In genomic region chr11:134730596-134731538, GRCh38 we compare ENCODE assay signal across 18 cellular contexts.
DNase-seq lines count a peak whose midpoint lies in the region; ATAC-seq, FAIRE-seq and TF ChIP-seq lines count a peak whose summit lies in the region.
"Had no signal": no experiment of that assay in that cellular context is flagged by ENCODE, and none has a peak within 500 bp of the region (broad histone marks: within the 10 kb centered on the region; RNA-seq: fewer than 3 reads in every experiment).

No MANE protein-coding gene starts in this region.

- 63 to 65% methylated on average over 7 of the region's 7 CpGs for WGBS in endodermal cell (ENCODE audit: insufficient coverage in 1 of 2, insufficient read length in 1 of 2), 2 experiments

- DNase-seq in DND-41 (no peak), endodermal cell (peak; percentile 64), type B pancreatic cell (ENCODE audit: extremely low spot score, unreplicated experiment) (no peak), WERI-Rb-1 (no peak), HTR-8/SVneo (ENCODE audit: insufficient read length, low spot score) (no peak)
- DNase-seq in activated CD8-positive, alpha-beta memory T cell treated with anti-CD3 and anti-CD28 coated beads, Interleukin-2, amount 10 ng/mL, durations not matched to agents 7 days and 5 days, result no peak
- DNase-seq: Caco-2, NCI-H1048, NCI-H2107, NCI-H446 had no signal

- H3K4me3 ChIP-seq in DND-41 (ENCODE audit: low read depth in 1 of 2, low read length in 2 of 2) (no peak overlapping the region), endodermal cell (ENCODE audit: low read length) (no peak overlapping the region), neural cell (ENCODE audit: low read length) (no peak overlapping the region), WERI-Rb-1 (ENCODE audit: low read depth, low read length) (no peak overlapping the region)
- H3K4me3 ChIP-seq: K562, PC-9 had no signal

- H3K79me2 ChIP-seq in DND-41 (ENCODE audit: insufficient read depth, low read length) (no peaks in the 10 kb centered on the region), neural cell (replicated peaks; ENCODE audit: insufficient read depth, low read length) (no peaks in the 10 kb centered on the region)

- H3K9me3 ChIP-seq in DND-41 (ENCODE audit: insufficient read depth, low read length, severe bottlenecking) (no peaks in the 10 kb centered on the region), KOPT-K1 (ENCODE audit: insufficient read depth, low read length, poor library complexity, severe bottlenecking) (no peaks in the 10 kb centered on the region), endodermal cell (ENCODE audit: control insufficient read depth, low read length) (no peaks in the 10 kb centered on the region), neural cell (ENCODE audit: low read length) (no peaks in the 10 kb centered on the region), WERI-Rb-1 (ENCODE audit: severe bottlenecking) (no peaks in the 10 kb centered on the region)
- H3K9me3 ChIP-seq: Caco-2 had no signal

- H3K4me1 ChIP-seq in DND-41 (ENCODE audit: insufficient read depth, low read length) (peaks cover 56% of the 10 kb centered on the region), endodermal cell (ENCODE audit: control insufficient read depth, insufficient read depth, low read length) (peaks cover 42% of the 10 kb centered on the region)

- H3K4me2 ChIP-seq in DND-41 (ENCODE audit: insufficient read depth, low read length) (no peak overlapping the region), neural cell (ENCODE audit: low read length) (no peak overlapping the region)
- H3K4me2 ChIP-seq: PC-9 had no signal

- H3K27ac ChIP-seq in DND-41 (ENCODE audit: low read length) (peak overlapping the region; percentile 56; the same call in 1 of the 2 replicates), KOPT-K1 (ENCODE audit: low read depth, low read length, poor library complexity, severe bottlenecking) (peak overlapping the region; percentile 35), endodermal cell (ENCODE audit: low read depth, low read length) (peak overlapping the region; percentile 90), neural cell (ENCODE audit: low read length) (peak overlapping the region; percentile 25), WERI-Rb-1 (no peak overlapping the region)
- H3K27ac ChIP-seq: PC-9 had no signal

- H3K4me1 Mint-ChIP-seq in endodermal cell (peaks cover 68% of the 10 kb centered on the region), type B pancreatic cell (ENCODE audit: unreplicated experiment) (peaks cover 26% of the 10 kb centered on the region)
- peaks cover 4% of the 10 kb centered on the region for H3K4me1 Mint-ChIP-seq in activated CD8-positive, alpha-beta memory T cell treated with anti-CD3 and anti-CD28 coated beads, Interleukin-2, amount 10 ng/mL, durations not matched to agents 7 days and 5 days

- H3K27me3 ChIP-seq in DND-41 (ENCODE audit: insufficient read depth, low read length, poor library complexity) (no peaks in the 10 kb centered on the region), endodermal cell (ENCODE audit: control insufficient read depth, insufficient read depth, low read length, poor library complexity, severe bottlenecking) (no peaks in the 10 kb centered on the region), neural cell (ENCODE audit: insufficient read depth, low read depth, low read length) (no peaks in the 10 kb centered on the region), WERI-Rb-1 (ENCODE audit: insufficient read depth, low read depth, severe bottlenecking) (peaks cover 24% of the 10 kb centered on the region)

- no peak for TF ChIP-seq RAD21 in neural cell (conservative IDR thresholded peaks at IDR 0.05)

- no peak for FAIRE-seq in HTR-8/SVneo (lab: Jason Lieb, UNC)
- FAIRE-seq: A204.1, G401.6, GM12891, K562 had no signal

- H2AFZ ChIP-seq in DND-41 (ENCODE audit: low read depth, low read length), result no peak overlapping the region
- no peak overlapping the region for H2AFZ ChIP-seq in neural cell (ENCODE audit: low read depth, low read length)
- H2AFZ ChIP-seq: PC-9 had no signal

- no peak for TF ChIP-seq EP300 in neural cell (conservative IDR thresholded peaks at IDR 0.05; ENCODE audit: poor library complexity, severe bottlenecking)

- H3K36me3 Mint-ChIP-seq in endodermal cell (ENCODE audit: low read depth) (no peaks in the 10 kb centered on the region), type B pancreatic cell (no peaks in the 10 kb centered on the region)
- H3K36me3 Mint-ChIP-seq in activated CD8-positive, alpha-beta memory T cell treated with anti-CD3 and anti-CD28 coated beads, Interleukin-2, amount 10 ng/mL, durations not matched to agents 7 days and 5 days, result no peaks in the 10 kb centered on the region

- no peak for ATAC-seq in DND-41 (ENCODE audit: insufficient read depth, low read depth)
- no peak for ATAC-seq in activated CD8-positive, alpha-beta memory T cell treated with anti-CD3 and anti-CD28 coated beads, Interleukin-2, amount 10 ng/mL, durations not matched to agents 7 days and 5 days
- ATAC-seq: HCT116, K562 had no signal

- TF ChIP-seq CTCF in DND-41 (IDR thresholded peaks at IDR 0.05; ENCODE audit: borderline replicate concordance, extremely low read depth, low read length, poor library complexity, severe bottlenecking) (no peak), endodermal cell (conservative IDR thresholded peaks at IDR 0.05) (no peak), neural cell (IDR thresholded peaks at IDR 0.05; ENCODE audit: poor library complexity, severe bottlenecking) (no peak), type B pancreatic cell (conservative IDR thresholded peaks at IDR 0.05) (no peak), WERI-Rb-1 (IDR thresholded peaks at IDR 0.05; ENCODE audit: low read depth, low read length) (no peak)

- H4K20me1 ChIP-seq in DND-41 (ENCODE audit: insufficient read depth, low read length) (no peaks in the 10 kb centered on the region), neural cell (ENCODE audit: insufficient read depth) (no peaks in the 10 kb centered on the region)

- H3K9me3 Mint-ChIP-seq in endodermal cell, result no peaks in the 10 kb centered on the region
- no peaks in the 10 kb centered on the region for H3K9me3 Mint-ChIP-seq in type B pancreatic cell
- H3K9me3 Mint-ChIP-seq in activated CD8-positive, alpha-beta memory T cell treated with anti-CD3 and anti-CD28 coated beads, Interleukin-2, amount 10 ng/mL, durations not matched to agents 7 days and 5 days (ENCODE audit: low read depth), result no peaks in the 10 kb centered on the region

- CTCF ChIA-PET in activated CD8-positive, alpha-beta memory T cell treated with anti-CD3 and anti-CD28 coated beads, Interleukin-2, amount 10 ng/mL, durations not matched to agents 7 days and 5 days (lab: Charles Lee), result no interaction called here

- peaks cover 6% of the 10 kb centered on the region for H3K27me3 Mint-ChIP-seq in endodermal cell (ENCODE audit: insufficient read depth)
- H3K27me3 Mint-ChIP-seq in type B pancreatic cell, result peaks cover 40% of the 10 kb centered on the region
- H3K27me3 Mint-ChIP-seq in activated CD8-positive, alpha-beta memory T cell treated with anti-CD3 and anti-CD28 coated beads, Interleukin-2, amount 10 ng/mL, durations not matched to agents 7 days and 5 days, result peaks cover 12% of the 10 kb centered on the region

- no peaks in the 10 kb centered on the region for H3K9me2 ChIP-seq in neural cell (ENCODE audit: insufficient read depth, low read length)

- H3K27ac Mint-ChIP-seq in endodermal cell (peak overlapping the region; percentile 83), type B pancreatic cell (no peak overlapping the region)
- H3K27ac Mint-ChIP-seq in activated CD8-positive, alpha-beta memory T cell treated with anti-CD3 and anti-CD28 coated beads, Interleukin-2, amount 10 ng/mL, durations not matched to agents 7 days and 5 days, result no peak overlapping the region

- H3K4me3 Mint-ChIP-seq in endodermal cell (peak overlapping the region; percentile 30), type B pancreatic cell (no peak overlapping the region)
- no peak overlapping the region for H3K4me3 Mint-ChIP-seq in activated CD8-positive, alpha-beta memory T cell treated with anti-CD3 and anti-CD28 coated beads, Interleukin-2, amount 10 ng/mL, durations not matched to agents 7 days and 5 days

- no peak overlapping the region for H3K9ac ChIP-seq in DND-41 (ENCODE audit: low read depth, low read length)
- no peak overlapping the region for H3K9ac ChIP-seq in endodermal cell (ENCODE audit: extremely low read depth, low read length, poor library complexity, severe bottlenecking)
- H3K9ac ChIP-seq in neural cell (ENCODE audit: low read length), result no peak overlapping the region

- no peaks in the 10 kb centered on the region for H3F3A ChIP-seq in neural cell (ENCODE audit: insufficient read depth, low read length, poor library complexity, severe bottlenecking)

- no peaks in the 10 kb centered on the region for H3K36me3 ChIP-seq in DND-41 (ENCODE audit: insufficient read depth, low read length)
- H3K36me3 ChIP-seq in KOPT-K1 (ENCODE audit: insufficient read depth, low read length), result no peaks in the 10 kb centered on the region
- no peaks in the 10 kb centered on the region for H3K36me3 ChIP-seq in endodermal cell (ENCODE audit: control insufficient read depth, insufficient read depth, low read length)
- H3K36me3 ChIP-seq in neural cell (ENCODE audit: insufficient read depth, low read length), result no peaks in the 10 kb centered on the region
- H3K36me3 ChIP-seq in WERI-Rb-1, result no peaks in the 10 kb centered on the region

TF ChIP-seq in neural cell, 6 proteins besides CTCF, POLR2A, EP300 and RAD21 (continues in another document):
- TF ChIP-seq POLR2AphosphoS5 (IDR thresholded peaks at IDR 0.05), result no peak
- no peak for TF ChIP-seq SMC3 (conservative IDR thresholded peaks at IDR 0.05; ENCODE audit: poor library complexity)
- TF ChIP-seq TAF1 (IDR thresholded peaks at IDR 0.05; ENCODE audit: low read depth), result no peak
- TF ChIP-seq MXI1 (conservative IDR thresholded peaks at IDR 0.05; ENCODE audit: poor library complexity, severe bottlenecking), result no peak
- TF ChIP-seq EZH2 (IDR thresholded peaks at IDR 0.05; ENCODE audit: borderline replicate concordance, insufficient read depth, low read length, poor library complexity, severe bottlenecking), result no peak
